1 cellular context compared by ENCODE assay signal in genomic region chr11:44095506-44096359, GRCh38.
TF ChIP-seq lines count a peak whose summit lies in the region.

EXT2 (plus strand) TSS chr11:44095678; CDS start chr11:44107713, 12,035 bp downstream.

TF ChIP-seq in H1, 55 proteins besides CTCF, POLR2A, EP300 and RAD21 (continued from another document):
- TF ChIP-seq E2F6 (IDR thresholded peaks at IDR 0.05) = no peak
- TF ChIP-seq SIN3A (conservative IDR thresholded peaks at IDR 0.05 in 1 of 2, IDR thresholded peaks at IDR 0.05 in 1 of 2; ENCODE audit: low read depth in 1 of 2, low read length in 2 of 2) = peak; percentile 17 to 39; a peak in 1 of 4 replicates
- no peak for TF ChIP-seq USF2 (IDR thresholded peaks at IDR 0.05; ENCODE audit: low read length)
- TF ChIP-seq BCL11A (IDR thresholded peaks at IDR 0.05; ENCODE audit: low read depth in 2 of 2, low read length in 2 of 2) = no peak
- TF ChIP-seq GTF2F1 (IDR thresholded peaks at IDR 0.05; ENCODE audit: borderline replicate concordance, low read depth, low read length) = no peak
- TF ChIP-seq HDAC6 (IDR thresholded peaks at IDR 0.05; ENCODE audit: low read depth, low read length) = no peak
- TF ChIP-seq SP1 (IDR thresholded peaks at IDR 0.05; ENCODE audit: low read depth, low read length) = no peak
- peak; percentile 37; the same call in 1 of the 2 replicates for TF ChIP-seq PHF8 (conservative IDR thresholded peaks at IDR 0.05; ENCODE audit: low read depth, low read length)
- no peak for TF ChIP-seq SUZ12 (IDR thresholded peaks at IDR 0.05; ENCODE audit: low read length)
- TF ChIP-seq NRF1 (IDR thresholded peaks at IDR 0.05; ENCODE audit: low read depth, low read length) = peak; percentile 85
- no peak for TF ChIP-seq SIRT6 (IDR thresholded peaks at IDR 0.05; ENCODE audit: low read length)
- no peak for TF ChIP-seq POU5F1 (IDR thresholded peaks at IDR 0.05; ENCODE audit: low read depth, low read length)
- no peak for TF ChIP-seq CEBPB (IDR thresholded peaks at IDR 0.05; ENCODE audit: low read depth, low read length)
- TF ChIP-seq NANOG (IDR thresholded peaks at IDR 0.05; ENCODE audit: insufficient read depth, low read depth, low read length, poor library complexity, severe bottlenecking) = no peak
- no peak for TF ChIP-seq JUND (IDR thresholded peaks at IDR 0.05; ENCODE audit: low read length)
- no peak for TF ChIP-seq BRCA1 (IDR thresholded peaks at IDR 0.05; ENCODE audit: low read depth, low read length)
- no peak for TF ChIP-seq CBX5 (IDR thresholded peaks at IDR 0.05; ENCODE audit: low read depth, low read length)
- TF ChIP-seq RFX5 (IDR thresholded peaks at IDR 0.05; ENCODE audit: borderline replicate concordance, low read depth, low read length) = no peak
- TF ChIP-seq, protein P1, sequence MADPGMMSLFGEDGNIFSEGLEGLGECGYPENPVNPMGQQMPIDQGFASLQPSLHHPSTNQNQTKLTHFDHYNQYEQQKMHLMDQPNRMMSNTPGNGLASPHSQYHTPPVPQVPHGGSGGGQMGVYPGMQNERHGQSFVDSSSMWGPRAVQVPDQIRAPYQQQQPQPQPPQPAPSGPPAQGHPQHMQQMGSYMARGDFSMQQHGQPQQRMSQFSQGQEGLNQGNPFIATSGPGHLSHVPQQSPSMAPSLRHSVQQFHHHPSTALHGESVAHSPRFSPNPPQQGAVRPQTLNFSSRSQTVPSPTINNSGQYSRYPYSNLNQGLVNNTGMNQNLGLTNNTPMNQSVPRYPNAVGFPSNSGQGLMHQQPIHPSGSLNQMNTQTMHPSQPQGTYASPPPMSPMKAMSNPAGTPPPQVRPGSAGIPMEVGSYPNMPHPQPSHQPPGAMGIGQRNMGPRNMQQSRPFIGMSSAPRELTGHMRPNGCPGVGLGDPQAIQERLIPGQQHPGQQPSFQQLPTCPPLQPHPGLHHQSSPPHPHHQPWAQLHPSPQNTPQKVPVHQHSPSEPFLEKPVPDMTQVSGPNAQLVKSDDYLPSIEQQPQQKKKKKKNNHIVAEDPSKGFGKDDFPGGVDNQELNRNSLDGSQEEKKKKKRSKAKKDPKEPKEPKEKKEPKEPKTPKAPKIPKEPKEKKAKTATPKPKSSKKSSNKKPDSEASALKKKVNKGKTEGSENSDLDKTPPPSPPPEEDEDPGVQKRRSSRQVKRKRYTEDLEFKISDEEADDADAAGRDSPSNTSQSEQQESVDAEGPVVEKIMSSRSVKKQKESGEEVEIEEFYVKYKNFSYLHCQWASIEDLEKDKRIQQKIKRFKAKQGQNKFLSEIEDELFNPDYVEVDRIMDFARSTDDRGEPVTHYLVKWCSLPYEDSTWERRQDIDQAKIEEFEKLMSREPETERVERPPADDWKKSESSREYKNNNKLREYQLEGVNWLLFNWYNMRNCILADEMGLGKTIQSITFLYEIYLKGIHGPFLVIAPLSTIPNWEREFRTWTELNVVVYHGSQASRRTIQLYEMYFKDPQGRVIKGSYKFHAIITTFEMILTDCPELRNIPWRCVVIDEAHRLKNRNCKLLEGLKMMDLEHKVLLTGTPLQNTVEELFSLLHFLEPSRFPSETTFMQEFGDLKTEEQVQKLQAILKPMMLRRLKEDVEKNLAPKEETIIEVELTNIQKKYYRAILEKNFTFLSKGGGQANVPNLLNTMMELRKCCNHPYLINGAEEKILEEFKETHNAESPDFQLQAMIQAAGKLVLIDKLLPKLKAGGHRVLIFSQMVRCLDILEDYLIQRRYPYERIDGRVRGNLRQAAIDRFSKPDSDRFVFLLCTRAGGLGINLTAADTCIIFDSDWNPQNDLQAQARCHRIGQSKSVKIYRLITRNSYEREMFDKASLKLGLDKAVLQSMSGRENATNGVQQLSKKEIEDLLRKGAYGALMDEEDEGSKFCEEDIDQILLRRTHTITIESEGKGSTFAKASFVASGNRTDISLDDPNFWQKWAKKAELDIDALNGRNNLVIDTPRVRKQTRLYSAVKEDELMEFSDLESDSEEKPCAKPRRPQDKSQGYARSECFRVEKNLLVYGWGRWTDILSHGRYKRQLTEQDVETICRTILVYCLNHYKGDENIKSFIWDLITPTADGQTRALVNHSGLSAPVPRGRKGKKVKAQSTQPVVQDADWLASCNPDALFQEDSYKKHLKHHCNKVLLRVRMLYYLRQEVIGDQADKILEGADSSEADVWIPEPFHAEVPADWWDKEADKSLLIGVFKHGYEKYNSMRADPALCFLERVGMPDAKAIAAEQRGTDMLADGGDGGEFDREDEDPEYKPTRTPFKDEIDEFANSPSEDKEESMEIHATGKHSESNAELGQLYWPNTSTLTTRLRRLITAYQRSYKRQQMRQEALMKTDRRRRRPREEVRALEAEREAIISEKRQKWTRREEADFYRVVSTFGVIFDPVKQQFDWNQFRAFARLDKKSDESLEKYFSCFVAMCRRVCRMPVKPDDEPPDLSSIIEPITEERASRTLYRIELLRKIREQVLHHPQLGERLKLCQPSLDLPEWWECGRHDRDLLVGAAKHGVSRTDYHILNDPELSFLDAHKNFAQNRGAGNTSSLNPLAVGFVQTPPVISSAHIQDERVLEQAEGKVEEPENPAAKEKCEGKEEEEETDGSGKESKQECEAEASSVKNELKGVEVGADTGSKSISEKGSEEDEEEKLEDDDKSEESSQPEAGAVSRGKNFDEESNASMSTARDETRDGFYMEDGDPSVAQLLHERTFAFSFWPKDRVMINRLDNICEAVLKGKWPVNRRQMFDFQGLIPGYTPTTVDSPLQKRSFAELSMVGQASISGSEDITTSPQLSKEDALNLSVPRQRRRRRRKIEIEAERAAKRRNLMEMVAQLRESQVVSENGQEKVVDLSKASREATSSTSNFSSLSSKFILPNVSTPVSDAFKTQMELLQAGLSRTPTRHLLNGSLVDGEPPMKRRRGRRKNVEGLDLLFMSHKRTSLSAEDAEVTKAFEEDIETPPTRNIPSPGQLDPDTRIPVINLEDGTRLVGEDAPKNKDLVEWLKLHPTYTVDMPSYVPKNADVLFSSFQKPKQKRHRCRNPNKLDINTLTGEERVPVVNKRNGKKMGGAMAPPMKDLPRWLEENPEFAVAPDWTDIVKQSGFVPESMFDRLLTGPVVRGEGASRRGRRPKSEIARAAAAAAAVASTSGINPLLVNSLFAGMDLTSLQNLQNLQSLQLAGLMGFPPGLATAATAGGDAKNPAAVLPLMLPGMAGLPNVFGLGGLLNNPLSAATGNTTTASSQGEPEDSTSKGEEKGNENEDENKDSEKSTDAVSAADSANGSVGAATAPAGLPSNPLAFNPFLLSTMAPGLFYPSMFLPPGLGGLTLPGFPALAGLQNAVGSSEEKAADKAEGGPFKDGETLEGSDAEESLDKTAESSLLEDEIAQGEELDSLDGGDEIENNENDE (IDR thresholded peaks at IDR 0.05; ENCODE audit: insufficient replicate concordance, low read length) = no peak
- no peak for TF ChIP-seq CBX8 (IDR thresholded peaks at IDR 0.05; ENCODE audit: borderline replicate concordance, low read depth, low read length)
- TF ChIP-seq RNF2 (IDR thresholded peaks at IDR 0.05; ENCODE audit: borderline replicate concordance, low read depth, low read length, missing control alignments, poor library complexity, severe bottlenecking) = no peak
- TF ChIP-seq FOSL1 (IDR thresholded peaks at IDR 0.05; ENCODE audit: insufficient read depth, low read depth, low read length) = no peak
- no peak for TF ChIP-seq TCF12 (IDR thresholded peaks at IDR 0.05; ENCODE audit: low read depth, low read length)
- TF ChIP-seq ATF3 (IDR thresholded peaks at IDR 0.05; ENCODE audit: insufficient read depth, low read depth, low read length) = 0 out of 2 replicates have a peak, but pooled peaks have one; percentile 27
- TF ChIP-seq EGR1 (IDR thresholded peaks at IDR 0.05; ENCODE audit: borderline replicate concordance, low read depth, low read length) = no peak
- peak; percentile 53; the same call in 1 of the 2 replicates for TF ChIP-seq RBBP5 (IDR thresholded peaks at IDR 0.05; ENCODE audit: borderline replicate concordance, low read depth, low read length)
- no peak for TF ChIP-seq TAF7 (optimal IDR thresholded peaks at IDR 0.05; ENCODE audit: borderline replicate concordance, low read depth, low read length)
- no peak for TF ChIP-seq YY1 (IDR thresholded peaks at IDR 0.05; ENCODE audit: low read depth, low read length)
- peak; percentile 60; the same call in 1 of the 2 replicates for TF ChIP-seq TBP (IDR thresholded peaks at IDR 0.05; ENCODE audit: low read depth, low read length)
- no peak for TF ChIP-seq RXRA (IDR thresholded peaks at IDR 0.05; ENCODE audit: insufficient read depth, low read depth, low read length)
- TF ChIP-seq TEAD4 (IDR thresholded peaks at IDR 0.05; ENCODE audit: low read depth, low read length) = no peak
- TF ChIP-seq SP2 (IDR thresholded peaks at IDR 0.05; ENCODE audit: low read length) = no peak
- no peak; the same call in 1 of the 2 replicates for TF ChIP-seq CREB1 (IDR thresholded peaks at IDR 0.05)
- TF ChIP-seq SP4 (IDR thresholded peaks at IDR 0.05; ENCODE audit: low read length) = no peak
- TF ChIP-seq EZH2 (IDR thresholded peaks at IDR 0.05; ENCODE audit: low read depth, low read length, severe bottlenecking) = no peak
- TF ChIP-seq SRF (IDR thresholded peaks at IDR 0.05; ENCODE audit: low read depth, low read length) = no peak
- TF ChIP-seq, protein P2, sequence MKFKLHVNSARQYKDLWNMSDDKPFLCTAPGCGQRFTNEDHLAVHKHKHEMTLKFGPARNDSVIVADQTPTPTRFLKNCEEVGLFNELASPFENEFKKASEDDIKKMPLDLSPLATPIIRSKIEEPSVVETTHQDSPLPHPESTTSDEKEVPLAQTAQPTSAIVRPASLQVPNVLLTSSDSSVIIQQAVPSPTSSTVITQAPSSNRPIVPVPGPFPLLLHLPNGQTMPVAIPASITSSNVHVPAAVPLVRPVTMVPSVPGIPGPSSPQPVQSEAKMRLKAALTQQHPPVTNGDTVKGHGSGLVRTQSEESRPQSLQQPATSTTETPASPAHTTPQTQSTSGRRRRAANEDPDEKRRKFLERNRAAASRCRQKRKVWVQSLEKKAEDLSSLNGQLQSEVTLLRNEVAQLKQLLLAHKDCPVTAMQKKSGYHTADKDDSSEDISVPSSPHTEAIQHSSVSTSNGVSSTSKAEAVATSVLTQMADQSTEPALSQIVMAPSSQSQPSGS (IDR thresholded peaks at IDR 0.05; ENCODE audit: low read length) = no peak
- TF ChIP-seq BACH1 (IDR thresholded peaks at IDR 0.05; ENCODE audit: low read length) = no peak
- TF ChIP-seq KDM4A (IDR thresholded peaks at IDR 0.05; ENCODE audit: low read depth, low read length, severe bottlenecking) = peak; percentile 95
- no peak for TF ChIP-seq HDAC2 (IDR thresholded peaks at IDR 0.05; ENCODE audit: borderline replicate concordance in 1 of 2, low read depth in 2 of 2, low read length in 2 of 2)
- TF ChIP-seq ASH2L (IDR thresholded peaks at IDR 0.05; ENCODE audit: low read length) = peak; percentile 58
- TF ChIP-seq JUN (IDR thresholded peaks at IDR 0.05; ENCODE audit: low read depth, low read length) = no peak
